8 cellular contexts compared by ENCODE assay signal in genomic region chr3:20039765-20040475, GRCh38. TPM values are rescaled to one million over a fixed set of nuclear protein-coding genes. Genes with fewer than 3 reads are reported as not detected.
DNase-seq lines count a peak whose midpoint lies in the region; ATAC-seq and TF ChIP-seq lines count a peak whose summit lies in the region.

TSS of gene KAT2B (plus strand) at chr3:20040446. CDS start at chr3:20040478, 32 bp downstream.

- peak within 1 kb of the TSS; percentile 95 for H3K27ac Mint-ChIP-seq in activated CD4-positive, alpha-beta memory T cell treated with anti-CD3 and anti-CD28 coated beads for 36 hours

- H3K27me3 ChIP-seq in duodenal mucosa (ENCODE audit: control insufficient read depth in 1 of 2, insufficient read depth in 2 of 2, low read length in 2 of 2) (no peaks in the 10 kb centered on the region), lower lobe of right lung (ENCODE audit: low read depth) (no peaks in the 10 kb centered on the region)

- peaks cover 49% of the 10 kb centered on the region for H3K4me1 Mint-ChIP-seq in activated CD4-positive, alpha-beta memory T cell treated with anti-CD3 and anti-CD28 coated beads for 36 hours (ENCODE audit: low read depth)

- H3K27ac ChIP-seq in duodenal mucosa (ENCODE audit: low read depth, low read length) (peak within 1 kb of the TSS; percentile 87), lower lobe of right lung (peak within 1 kb of the TSS; percentile 91)

- no peaks in the 10 kb centered on the region for H3K27me3 Mint-ChIP-seq in activated CD4-positive, alpha-beta memory T cell treated with anti-CD3 and anti-CD28 coated beads for 36 hours

- CTCF ChIA-PET in AG04449 (lab: Yijun Ruan, JAX) = interaction anchor here (2.0 kb wide), 1 partner anchor 13 kb away, joined by 6 read pairs; no protein-coding TSS in a partner anchor
- CTCF ChIA-PET in activated CD4-positive, alpha-beta memory T cell treated with anti-CD3 and anti-CD28 coated beads for 36 hours (lab: Charles Lee) = interaction anchor here (0.6 to 2.8 kb wide), 5 partner anchors 12 to 146 kb away, joined by 3 to 23 read pairs (median 8); partner anchors contain the start of gene SGO1

- H3K36me3 ChIP-seq in duodenal mucosa (ENCODE audit: control insufficient read depth in 1 of 2, insufficient read depth in 2 of 2, low read length in 2 of 2) (no peaks in the 10 kb centered on the region), lower lobe of right lung (no peaks in the 10 kb centered on the region)

- peak within 1 kb of the TSS; percentile 91 for H3K4me3 Mint-ChIP-seq in activated CD4-positive, alpha-beta memory T cell treated with anti-CD3 and anti-CD28 coated beads for 36 hours

- H3K9me3 ChIP-seq in duodenal mucosa (ENCODE audit: control insufficient read depth in 1 of 2, low read length in 2 of 2) (no peaks in the 10 kb centered on the region), lower lobe of right lung (no peaks in the 10 kb centered on the region)

- intact Hi-C loops in activated CD4-positive, alpha-beta memory T cell treated with anti-CD3 and anti-CD28 coated beads for 36 hours (cut with micrococcal nuclease) = loop anchor here (1.0 to 2.0 kb wide), 2 partner anchors 93 to 155 kb away; partner anchors contain the start of gene RAB5A
- intact Hi-C loops in lower lobe of right lung (cut with DNase I) = no loop called here

- POLR2A ChIA-PET in AG04449 (lab: Yijun Ruan, JAX) = no interaction called here
- POLR2A ChIA-PET in activated CD4-positive, alpha-beta memory T cell treated with anti-CD3 and anti-CD28 coated beads for 36 hours (lab: Charles Lee) = interaction anchor here (0.8 to 5.5 kb wide), 6 partner anchors 14 to 102 kb away, joined by 3 to 88 read pairs (median 13); partner anchors contain the start of gene RAB5A

- peak; percentile 79 for TF ChIP-seq CTCF in AG04449 (IDR thresholded peaks at IDR 0.05; ENCODE audit: insufficient read depth, low read length, missing control alignments)
- peak; percentile 61 for TF ChIP-seq CTCF in lower lobe of right lung (IDR thresholded peaks at IDR 0.05)

- peaks cover 33 to 42% of the 10 kb centered on the region in 2 donors for H3K4me1 ChIP-seq in duodenal mucosa (ENCODE audit: control insufficient read depth in 1 of 2, insufficient read depth in 2 of 2, low read length in 2 of 2)
- peaks cover 44% of the 10 kb centered on the region for H3K4me1 ChIP-seq in lower lobe of right lung

- ATAC-seq in GM18858 (IDR thresholded peaks at IDR 0.05; ENCODE audit: unreplicated experiment) = peak; percentile 48
- peak; percentile 50 for ATAC-seq in HG03095 (IDR thresholded peaks at IDR 0.05; ENCODE audit: unreplicated experiment)
- peak; percentile 87 to 89 for ATAC-seq in lower lobe of right lung

- DNase-seq in AG04449 (ENCODE audit: low read depth, low spot score) (no peak), NCI-H524 treated with DMSO at 0.1 percent for 48 hours (lab: John Stamatoyannopoulos, UW) (peak; percentile 29), lower lobe of right lung (peak; percentile 88)
- peak; percentile 91 for DNase-seq in activated CD4-positive, alpha-beta memory T cell treated with anti-CD3 and anti-CD28 coated beads for 36 hours
- peak; percentile 69 to 73 (median 71) for DNase-seq in stimulated activated CD4-positive, alpha-beta T cell treated with anti-CD3 and anti-CD28 coated beads, TNF-alpha, amount 100 ng/mL, for 4 hours (ENCODE audit: low read depth in 3 of 3)

- H3K9me3 Mint-ChIP-seq in activated CD4-positive, alpha-beta memory T cell treated with anti-CD3 and anti-CD28 coated beads for 36 hours = no peaks in the 10 kb centered on the region

- peak within 1 kb of the TSS; percentile 75 to 91 for H3K9ac ChIP-seq in duodenal mucosa (ENCODE audit: low read depth in 1 of 2, low read length in 2 of 2)

- no peaks in the 10 kb centered on the region for H3K36me3 Mint-ChIP-seq in activated CD4-positive, alpha-beta memory T cell treated with anti-CD3 and anti-CD28 coated beads for 36 hours

- H3K4me3 ChIP-seq in AG04449 (ENCODE audit: low read depth, low read length) = peak within 1 kb of the TSS; percentile 76
- peak within 1 kb of the TSS; percentile 88 to 95 for H3K4me3 ChIP-seq in duodenal mucosa (ENCODE audit: low read depth in 1 of 2, low read length in 2 of 2)
- peak within 1 kb of the TSS; percentile 80 for H3K4me3 ChIP-seq in lower lobe of right lung

RNA-seq across cellular contexts. Expression of gene KAT2B, which starts in this region (rescaled TPM):
- total RNA-seq in activated CD4-positive, alpha-beta memory T cell treated with anti-CD3 and anti-CD28 coated beads for 36 hours = 10 to 100 TPM; 43.4 to 49.0 TPM
- 41.4 TPM for total RNA-seq in lower lobe of right lung
